Comparison of ENCODE assay signal across 19 cellular contexts in genomic region chr9:127248241-127248640, GRCh38. TPM values are rescaled to one million over a fixed set of nuclear protein-coding genes. Genes with fewer than 3 reads are reported as not detected.
DNase-seq lines count a peak whose midpoint lies in the region; ATAC-seq and TF ChIP-seq lines count a peak whose summit lies in the region.
"Had no signal": no experiment of that assay in that cellular context is flagged by ENCODE, and none has a peak within 500 bp of the region (broad histone marks: within the 10 kb centered on the region; RNA-seq: fewer than 3 reads in every experiment).

No MANE protein-coding gene starts in this region.

- H3K9me3 Mint-ChIP-seq in neural crest cell: no peaks in the 10 kb centered on the region
- H3K9me3 Mint-ChIP-seq: CD14-positive monocyte; CD4-positive, alpha-beta memory T cell; HFFc6 had no signal

- peak overlapping the region; percentile 65 for H3K4me3 Mint-ChIP-seq in neural crest cell
- H3K4me3 Mint-ChIP-seq: CD14-positive monocyte; CD4-positive, alpha-beta memory T cell; HFFc6 had no signal

- no peak overlapping the region for H3K27ac Mint-ChIP-seq in neural crest cell (ENCODE audit: unreplicated experiment)
- H3K27ac Mint-ChIP-seq: CD14-positive monocyte; CD4-positive, alpha-beta memory T cell; HFFc6 had no signal

- H3K4me3 ChIP-seq in epithelial cell of esophagus (ENCODE audit: low read length) (no peak overlapping the region), MG63 (no peak overlapping the region)
- H3K4me3 ChIP-seq: A549, BLaER1 had no signal

- H3K9me3 ChIP-seq in MG63: no peaks in the 10 kb centered on the region
- H3K9me3 ChIP-seq: A549, BLaER1 had no signal

- H3K36me3 Mint-ChIP-seq in neural crest cell (ENCODE audit: low read depth): peaks cover 7% of the 10 kb centered on the region
- H3K36me3 Mint-ChIP-seq: CD14-positive monocyte had no signal

- H3K27me3 Mint-ChIP-seq in neural crest cell (ENCODE audit: low read depth): no peaks in the 10 kb centered on the region

- ATAC-seq in stimulated activated naive CD8-positive, alpha-beta T cell treated with anti-CD3 and anti-CD28 coated beads, Interleukin-15, Interleukin-2, amounts not matched to agents 100 U/mL and 50 U/mL, for 24 hours: no peak
- ATAC-seq in GM19324 (IDR thresholded peaks at IDR 0.05; ENCODE audit: low FRiP score, unreplicated experiment): no peak
- ATAC-seq: A549, HCT116, HepG2 had no signal

- no peaks in the 10 kb centered on the region for H3K27me3 ChIP-seq in MG63
- H3K27me3 ChIP-seq: BLaER1 had no signal

- H3K4me1 Mint-ChIP-seq in neural crest cell: peaks cover 21% of the 10 kb centered on the region

- no peaks in the 10 kb centered on the region for H3K36me3 ChIP-seq in MG63
- H3K36me3 ChIP-seq: BLaER1 had no signal

- no peak for TF ChIP-seq CTCF in epithelial cell of esophagus (IDR thresholded peaks at IDR 0.05; ENCODE audit: insufficient read depth, low read depth, low read length, missing control alignments)
- TF ChIP-seq CTCF in neural crest cell (conservative IDR thresholded peaks at IDR 0.05): no peak

- DNase-seq in ELF-1 (ENCODE audit: low read depth, low spot score) (peak; percentile 50), NCI-H226 (peak; percentile 4), epithelial cell of esophagus (ENCODE audit: low read depth) (peak; percentile 33), neural crest cell (ENCODE audit: low read depth, low spot score) (no peak), MG63 (no peak)
- DNase-seq in stimulated activated naive CD8-positive, alpha-beta T cell treated with anti-CD3 and anti-CD28 coated beads, Interleukin-15, Interleukin-2, amounts not matched to agents 100 U/mL and 50 U/mL, for 24 hours: no peak
- DNase-seq: CD4-positive, alpha-beta memory T cell; DMS153; DMS79; GF-D8; GOT3; H7; HFFc6 had no signal

RNA-seq across cellular contexts. Expression of gene GARNL3, which starts 16.3 kb away (rescaled TPM):
- total RNA-seq in neural crest cell: 10.3 and 10.5 TPM in 2 replicates
- 0.57 and 1.9 TPM in 2 replicates for total RNA-seq in MG63 (2014; rRNA removed; shearing (Covaris generic); ENCODE audit: low replicate concordance)

Comparison
In these comparisons a context has a peak if more than half of its experiments do, and no peak if none do; other contexts are left out.
1. DNase-seq: peak in ELF-1 (single experiment), NCI-H226 (single experiment) and epithelial cell of esophagus (single experiment); none in neural crest cell (single experiment), stimulated activated naive CD8-positive, alpha-beta T cell treated with anti-CD3 and anti-CD28 coated beads, Interleukin-15, Interleukin-2, amounts not matched to agents 100 U/mL and 50 U/mL, for 24 hours (single experiment) and MG63 (single experiment).